In genomic region chr10:35567951-35568350, GRCh38 we compare ENCODE assay signal across 21 cellular contexts. TPM values are rescaled to one million over a fixed set of nuclear protein-coding genes. Genes with fewer than 3 reads are reported as not detected.
A peak's percentile ranks its signal among the peaks of the same experiment; 100 is the strongest.
DNase-seq lines count a peak whose midpoint lies in the region; ATAC-seq and TF ChIP-seq lines count a peak whose summit lies in the region.
"Had no signal": no experiment of that assay in that cellular context is flagged by ENCODE, and none has a peak within 500 bp of the region (broad histone marks: within the 10 kb centered on the region; RNA-seq: fewer than 3 reads in every experiment).

No MANE protein-coding gene starts in this region.

- CTCF ChIA-PET in activated CD4-positive, alpha-beta T cell treated with anti-CD3 and anti-CD28 coated beads, Interleukin-2, amount 10 ng/mL, durations not matched to agents 7 days and 5 days (lab: Charles Lee): interaction anchor here (1.4 kb wide), 1 partner anchor 11 kb away, joined by 3 read pairs; no protein-coding TSS in a partner anchor

- peaks cover 11% of the 10 kb centered on the region for H3K4me1 Mint-ChIP-seq in activated CD4-positive, alpha-beta T cell treated with anti-CD3 and anti-CD28 coated beads, Interleukin-2, amount 10 ng/mL, durations not matched to agents 7 days and 5 days
- peaks cover 24% of the 10 kb centered on the region for H3K4me1 Mint-ChIP-seq in nephron progenitor cell

- TF ChIP-seq CTCF in dorsolateral prefrontal cortex (IDR thresholded peaks at IDR 0.05 in 54 of 56, conservative IDR thresholded peaks at IDR 0.05 in 2 of 56; ENCODE audit: low read depth in 1 of 56, partially characterized antibody in 56 of 56): no peak
- no peak for TF ChIP-seq CTCF in nephron progenitor cell (IDR thresholded peaks at IDR 0.05)

- DNase-seq in activated CD4-positive, alpha-beta T cell treated with anti-CD3 and anti-CD28 coated beads, Interleukin-2, amount 10 ng/mL, durations not matched to agents 7 days and 5 days: no peak
- no peak for DNase-seq in activated CD4-positive, alpha-beta T cell treated with anti-CD3 and anti-CD28 coated beads, Interleukin-2, amount 50 U/mL, for 48 hours
- DNase-seq in dorsolateral prefrontal cortex (no peak), nephron progenitor cell (no peak), aorta (no peak)
- DNase-seq in activated effector memory CD4-positive, alpha-beta T cell treated with Interleukin-2 at 50 U/mL for 16 hours: no peak
- DNase-seq: AML-193; CD4-positive, alpha-beta memory T cell; DMS153; DMS79; GDM1; GOT3; H7 had no signal

- no peaks in the 10 kb centered on the region for H3K27me3 ChIP-seq in dorsolateral prefrontal cortex
- no peaks in the 10 kb centered on the region for H3K27me3 ChIP-seq in aorta (ENCODE audit: control insufficient read depth in 1 of 2, insufficient read depth in 2 of 2, low read length in 1 of 2)

- H3K27ac Mint-ChIP-seq in activated CD4-positive, alpha-beta T cell treated with anti-CD3 and anti-CD28 coated beads, Interleukin-2, amount 10 ng/mL, durations not matched to agents 7 days and 5 days: peak overlapping the region; percentile 9
- H3K27ac Mint-ChIP-seq in nephron progenitor cell: peak overlapping the region; percentile 39

- H3K36me3 ChIP-seq in aorta (ENCODE audit: control insufficient read depth in 1 of 2, insufficient read depth in 2 of 2, low read length in 1 of 2): peaks cover 0 to 1% of the 10 kb centered on the region in 2 donors

- H3K4me3 Mint-ChIP-seq in activated CD4-positive, alpha-beta T cell treated with anti-CD3 and anti-CD28 coated beads, Interleukin-2, amount 10 ng/mL, durations not matched to agents 7 days and 5 days: no peak overlapping the region
- no peak overlapping the region for H3K4me3 Mint-ChIP-seq in nephron progenitor cell
- H3K4me3 Mint-ChIP-seq: CD4-positive, alpha-beta memory T cell had no signal

- H3K4me3 ChIP-seq in dorsolateral prefrontal cortex (no peak overlapping the region), aorta (ENCODE audit: low read length in 2 of 2) (no peak overlapping the region)
- H3K4me3 ChIP-seq: A549 had no signal

- ATAC-seq in aorta (ENCODE audit: low FRiP score): no peak
- ATAC-seq in GM21619 (IDR thresholded peaks at IDR 0.05; ENCODE audit: unreplicated experiment): no peak
- no peak for ATAC-seq in GM21717 (IDR thresholded peaks at IDR 0.05; ENCODE audit: unreplicated experiment)
- ATAC-seq: A549, HepG2 had no signal

- intact Hi-C loops in dorsolateral prefrontal cortex (cut with DNase I) (loop anchor here in 1 of 2 donors (5.0 to 10.0 kb wide), 2 partner anchors 69 to 333 kb away; no protein-coding TSS in a partner anchor), aorta (cut with DNase I) (loop anchor here in 1 of 2 donors (10.0 kb wide), 1 partner anchor 233 kb away; the partner anchor contains the start of gene CCNY)

- H3K9me3 ChIP-seq in aorta (ENCODE audit: control insufficient read depth, low read length): no peaks in the 10 kb centered on the region
- H3K9me3 ChIP-seq: A549 had no signal

- H3K27ac ChIP-seq in dorsolateral prefrontal cortex (peak overlapping the region in 55 of 59 donors; percentile 8 to 85 (median 66)), aorta (ENCODE audit: low read depth in 1 of 2, low read length in 2 of 2) (no peak overlapping the region)
- H3K27ac ChIP-seq: 22Rv1, A549, C4-2B had no signal

- H3K4me1 ChIP-seq in aorta (ENCODE audit: control insufficient read depth in 1 of 2, insufficient read depth in 2 of 2, low read length in 2 of 2): no peaks in the 10 kb centered on the region
- H3K4me1 ChIP-seq: A549 had no signal

- H3K36me3 Mint-ChIP-seq in activated CD4-positive, alpha-beta T cell treated with anti-CD3 and anti-CD28 coated beads, Interleukin-2, amount 10 ng/mL, durations not matched to agents 7 days and 5 days (ENCODE audit: low read depth): peaks cover 23% of the 10 kb centered on the region
- H3K36me3 Mint-ChIP-seq in nephron progenitor cell (ENCODE audit: low read depth): peaks cover 41% of the 10 kb centered on the region

- H3K27me3 Mint-ChIP-seq in activated CD4-positive, alpha-beta T cell treated with anti-CD3 and anti-CD28 coated beads, Interleukin-2, amount 10 ng/mL, durations not matched to agents 7 days and 5 days: no peaks in the 10 kb centered on the region
- no peaks in the 10 kb centered on the region for H3K27me3 Mint-ChIP-seq in nephron progenitor cell (ENCODE audit: low read depth, poor library complexity)
- H3K27me3 Mint-ChIP-seq: CD4-positive, alpha-beta memory T cell had no signal

- WGBS in aorta, 2 donors: 90 to 96% methylated on average over 6 of the region's 6 CpGs

- POLR2A ChIA-PET in activated CD4-positive, alpha-beta T cell treated with anti-CD3 and anti-CD28 coated beads, Interleukin-2, amount 10 ng/mL, durations not matched to agents 7 days and 5 days (lab: Charles Lee): no interaction called here

- no peaks in the 10 kb centered on the region for H3K9me3 Mint-ChIP-seq in activated CD4-positive, alpha-beta T cell treated with anti-CD3 and anti-CD28 coated beads, Interleukin-2, amount 10 ng/mL, durations not matched to agents 7 days and 5 days
- H3K9me3 Mint-ChIP-seq in nephron progenitor cell: no peaks in the 10 kb centered on the region

RNA-seq across cellular contexts. Expression of gene GJD4, which starts 37.2 kb away (rescaled TPM):
- total RNA-seq in activated CD4-positive, alpha-beta T cell treated with anti-CD3 and anti-CD28 coated beads, Interleukin-2, amount 10 ng/mL, durations not matched to agents 7 days and 5 days: not detected
- total RNA-seq in dorsolateral prefrontal cortex (1 to 10 TPM in 22 of 120 experiments, under 1 TPM in 78, not detected in 20; 0.26 to 1.9 (median 0.63) TPM), aorta (not detected)
- not detected for polyA plus RNA-seq in aorta
- total RNA-seq: Daoy, H7, HepG2 had no signal
- polyA plus RNA-seq: A549; BJ; CD4-positive, alpha-beta memory T cell; HepG2 had no signal

Comparison
In these comparisons a context has a peak if more than half of its experiments do, and no peak if none do; other contexts are left out.
1. H3K27ac ChIP-seq: peak in dorsolateral prefrontal cortex (55 of 59); none in aorta (0 of 2).